Comparison of ENCODE assay signal across 1 cellular context in genomic region chr19:31944286-31944685, GRCh38.
TF ChIP-seq lines count a peak whose summit lies in the region.

No MANE protein-coding gene starts in this region.

TF ChIP-seq in GM23338, 12 proteins besides CTCF, POLR2A, EP300 and RAD21 (continued from another document):
- TF ChIP-seq, protein P1, sequence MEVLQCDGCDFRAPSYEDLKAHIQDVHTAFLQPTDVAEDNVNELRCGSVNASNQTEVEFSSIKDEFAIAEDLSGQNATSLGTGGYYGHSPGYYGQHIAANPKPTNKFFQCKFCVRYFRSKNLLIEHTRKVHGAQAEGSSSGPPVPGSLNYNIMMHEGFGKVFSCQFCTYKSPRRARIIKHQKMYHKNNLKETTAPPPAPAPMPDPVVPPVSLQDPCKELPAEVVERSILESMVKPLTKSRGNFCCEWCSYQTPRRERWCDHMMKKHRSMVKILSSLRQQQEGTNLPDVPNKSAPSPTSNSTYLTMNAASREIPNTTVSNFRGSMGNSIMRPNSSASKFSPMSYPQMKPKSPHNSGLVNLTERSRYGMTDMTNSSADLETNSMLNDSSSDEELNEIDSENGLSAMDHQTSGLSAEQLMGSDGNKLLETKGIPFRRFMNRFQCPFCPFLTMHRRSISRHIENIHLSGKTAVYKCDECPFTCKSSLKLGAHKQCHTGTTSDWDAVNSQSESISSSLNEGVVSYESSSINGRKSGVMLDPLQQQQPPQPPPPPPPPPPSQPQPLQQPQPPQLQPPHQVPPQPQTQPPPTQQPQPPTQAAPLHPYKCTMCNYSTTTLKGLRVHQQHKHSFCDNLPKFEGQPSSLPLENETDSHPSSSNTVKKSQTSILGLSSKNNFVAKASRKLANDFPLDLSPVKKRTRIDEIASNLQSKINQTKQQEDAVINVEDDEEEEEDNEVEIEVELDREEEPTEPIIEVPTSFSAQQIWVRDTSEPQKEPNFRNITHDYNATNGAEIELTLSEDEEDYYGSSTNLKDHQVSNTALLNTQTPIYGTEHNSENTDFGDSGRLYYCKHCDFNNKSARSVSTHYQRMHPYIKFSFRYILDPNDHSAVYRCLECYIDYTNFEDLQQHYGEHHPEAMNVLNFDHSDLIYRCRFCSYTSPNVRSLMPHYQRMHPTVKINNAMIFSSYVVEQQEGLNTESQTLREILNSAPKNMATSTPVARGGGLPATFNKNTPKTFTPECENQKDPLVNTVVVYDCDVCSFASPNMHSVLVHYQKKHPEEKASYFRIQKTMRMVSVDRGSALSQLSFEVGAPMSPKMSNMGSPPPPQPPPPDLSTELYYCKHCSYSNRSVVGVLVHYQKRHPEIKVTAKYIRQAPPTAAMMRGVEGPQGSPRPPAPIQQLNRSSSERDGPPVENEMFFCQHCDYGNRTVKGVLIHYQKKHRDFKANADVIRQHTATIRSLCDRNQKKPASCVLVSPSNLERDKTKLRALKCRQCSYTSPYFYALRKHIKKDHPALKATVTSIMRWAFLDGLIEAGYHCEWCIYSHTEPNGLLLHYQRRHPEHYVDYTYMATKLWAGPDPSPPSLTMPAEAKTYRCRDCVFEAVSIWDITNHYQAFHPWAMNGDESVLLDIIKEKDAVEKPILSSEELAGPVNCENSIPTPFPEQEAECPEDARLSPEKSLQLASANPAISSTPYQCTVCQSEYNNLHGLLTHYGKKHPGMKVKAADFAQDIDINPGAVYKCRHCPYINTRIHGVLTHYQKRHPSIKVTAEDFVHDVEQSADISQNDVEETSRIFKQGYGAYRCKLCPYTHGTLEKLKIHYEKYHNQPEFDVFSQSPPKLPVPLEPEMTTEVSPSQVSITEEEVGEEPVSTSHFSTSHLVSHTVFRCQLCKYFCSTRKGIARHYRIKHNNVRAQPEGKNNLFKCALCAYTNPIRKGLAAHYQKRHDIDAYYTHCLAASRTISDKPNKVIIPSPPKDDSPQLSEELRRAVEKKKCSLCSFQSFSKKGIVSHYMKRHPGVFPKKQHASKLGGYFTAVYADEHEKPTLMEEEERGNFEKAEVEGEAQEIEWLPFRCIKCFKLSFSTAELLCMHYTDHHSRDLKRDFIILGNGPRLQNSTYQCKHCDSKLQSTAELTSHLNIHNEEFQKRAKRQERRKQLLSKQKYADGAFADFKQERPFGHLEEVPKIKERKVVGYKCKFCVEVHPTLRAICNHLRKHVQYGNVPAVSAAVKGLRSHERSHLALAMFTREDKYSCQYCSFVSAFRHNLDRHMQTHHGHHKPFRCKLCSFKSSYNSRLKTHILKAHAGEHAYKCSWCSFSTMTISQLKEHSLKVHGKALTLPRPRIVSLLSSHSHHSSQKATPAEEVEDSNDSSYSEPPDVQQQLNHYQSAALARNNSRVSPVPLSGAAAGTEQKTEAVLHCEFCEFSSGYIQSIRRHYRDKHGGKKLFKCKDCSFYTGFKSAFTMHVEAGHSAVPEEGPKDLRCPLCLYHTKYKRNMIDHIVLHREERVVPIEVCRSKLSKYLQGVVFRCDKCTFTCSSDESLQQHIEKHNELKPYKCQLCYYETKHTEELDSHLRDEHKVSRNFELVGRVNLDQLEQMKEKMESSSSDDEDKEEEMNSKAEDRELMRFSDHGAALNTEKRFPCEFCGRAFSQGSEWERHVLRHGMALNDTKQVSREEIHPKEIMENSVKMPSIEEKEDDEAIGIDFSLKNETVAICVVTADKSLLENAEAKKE (CRISPR knock-in tag; IDR thresholded peaks at IDR 0.05) = no peak
- TF ChIP-seq REST (IDR thresholded peaks at IDR 0.05; ENCODE audit: unreplicated experiment) (no peak), ZNF114 (CRISPR knock-in tag; IDR thresholded peaks at IDR 0.05) (no peak), EZH2phosphoT487 (IDR thresholded peaks at IDR 0.05; ENCODE audit: unreplicated experiment) (no peak)
